Comparison of ENCODE assay signal across 23 cellular contexts in genomic region chr20:1831606-1832005, GRCh38.
"Had no signal": no experiment of that assay in that cellular context is flagged by ENCODE, and none has a peak within 500 bp of the region (broad histone marks: within the 10 kb centered on the region; RNA-seq: fewer than 3 reads in every experiment).

No MANE protein-coding gene starts in this region.

- H3K27me3 ChIP-seq: testis had no signal

- H3K27ac Mint-ChIP-seq: activated CD4-positive, alpha-beta T cell treated with anti-CD3 and anti-CD28 coated beads, Interleukin-2, amount 10 ng/mL, durations not matched to agents 7 days and 5 days; activated CD8-positive, alpha-beta T cell treated with anti-CD3 and anti-CD28 coated beads, Interleukin-2, amount 10 ng/mL, durations not matched to agents 7 days and 5 days; activated naive CD4-positive, alpha-beta T cell treated with anti-CD3 and anti-CD28 coated beads, Interleukin-2, amount 10 ng/mL, durations not matched to agents 7 days and 5 days; activated naive CD8-positive, alpha-beta T cell treated with anti-CD3 and anti-CD28 coated beads, Interleukin-2, amount 50 U/mL, for 24 hours; activated T-cell treated with anti-CD3 and anti-CD28 coated beads, Interleukin-2, amount 50 U/mL, for 24 hours; effector memory CD8-positive, alpha-beta T cell; immature natural killer cell; T-cell; type B pancreatic cell had no signal

- H3K36me3 Mint-ChIP-seq: activated naive CD4-positive, alpha-beta T cell treated with anti-CD3 and anti-CD28 coated beads, Interleukin-2, amount 10 ng/mL, durations not matched to agents 7 days and 5 days; immature natural killer cell; naive thymus-derived CD8-positive, alpha-beta T cell; T-cell; type B pancreatic cell had no signal

- H3K9me3 ChIP-seq: esophagus squamous epithelium, testis had no signal

- H3K4me3 ChIP-seq: esophagus squamous epithelium, skin epidermis, testis had no signal

- DNase-seq: activated CD4-positive, alpha-beta T cell treated with anti-CD3 and anti-CD28 coated beads, Interleukin-2, amount 10 ng/mL, durations not matched to agents 7 days and 5 days; activated CD8-positive, alpha-beta T cell treated with anti-CD3 and anti-CD28 coated beads, Interleukin-2, amount 10 ng/mL, durations not matched to agents 7 days and 5 days; activated naive CD4-positive, alpha-beta T cell treated with anti-CD3 and anti-CD28 coated beads, Interleukin-2, amount 10 ng/mL, durations not matched to agents 7 days and 5 days; activated naive CD8-positive, alpha-beta T cell treated with anti-CD3 and anti-CD28 coated beads, Interleukin-2, amount 50 U/mL, for 24 hours; activated T-cell treated with anti-CD3 and anti-CD28 coated beads, Interleukin-2, amount 50 U/mL, for 24 hours; aorta; brain microvascular endothelial cell; effector memory CD8-positive, alpha-beta T cell; esophagus squamous epithelium; immature natural killer cell; kidney glomerular epithelial cell; mesendoderm; naive thymus-derived CD8-positive, alpha-beta T cell; nucleus accumbens; posterior cingulate gyrus; stimulated activated CD4-positive, alpha-beta T cell treated with anti-CD3 and anti-CD28 coated beads, Interleukin-15, amount 100 ng/mL, for 24 hours; stimulated activated CD4-positive, alpha-beta T cell treated with anti-CD3 and anti-CD28 coated beads, Interleukin-2, amount 100 ng/mL, for 48 hours; T-cell; T1000; testis had no signal

- H3K36me3 ChIP-seq: brain microvascular endothelial cell, esophagus squamous epithelium had no signal

- ATAC-seq: activated CD4-positive, CD25-positive, alpha-beta regulatory T cell treated with anti-CD3 and anti-CD28 coated beads, Interleukin-2, amount 50 U/mL, for 24 hours; activated CD8-positive, alpha-beta T cell treated with anti-CD3 and anti-CD28 coated beads, Interleukin-2, amount 10 ng/mL, durations not matched to agents 7 days and 5 days; activated naive CD8-positive, alpha-beta T cell treated with anti-CD3 and anti-CD28 coated beads, Interleukin-2, amount 50 U/mL, for 24 hours; effector memory CD8-positive, alpha-beta T cell; naive thymus-derived CD8-positive, alpha-beta T cell; T-cell had no signal

- H3K27ac ChIP-seq: brain microvascular endothelial cell, esophagus squamous epithelium, testis had no signal

- H3K4me3 Mint-ChIP-seq: activated CD4-positive, alpha-beta T cell treated with anti-CD3 and anti-CD28 coated beads, Interleukin-2, amount 10 ng/mL, durations not matched to agents 7 days and 5 days; activated CD8-positive, alpha-beta T cell treated with anti-CD3 and anti-CD28 coated beads, Interleukin-2, amount 10 ng/mL, durations not matched to agents 7 days and 5 days; activated naive CD4-positive, alpha-beta T cell treated with anti-CD3 and anti-CD28 coated beads, Interleukin-2, amount 10 ng/mL, durations not matched to agents 7 days and 5 days; activated naive CD8-positive, alpha-beta T cell treated with anti-CD3 and anti-CD28 coated beads, Interleukin-2, amount 50 U/mL, for 24 hours; activated T-cell treated with anti-CD3 and anti-CD28 coated beads, Interleukin-2, amount 50 U/mL, for 24 hours; effector memory CD8-positive, alpha-beta T cell; immature natural killer cell; naive thymus-derived CD8-positive, alpha-beta T cell; T-cell; type B pancreatic cell had no signal

- H3K4me1 Mint-ChIP-seq: activated CD4-positive, alpha-beta T cell treated with anti-CD3 and anti-CD28 coated beads, Interleukin-2, amount 10 ng/mL, durations not matched to agents 7 days and 5 days; activated naive CD4-positive, alpha-beta T cell treated with anti-CD3 and anti-CD28 coated beads, Interleukin-2, amount 10 ng/mL, durations not matched to agents 7 days and 5 days; activated naive CD8-positive, alpha-beta T cell treated with anti-CD3 and anti-CD28 coated beads, Interleukin-2, amount 50 U/mL, for 24 hours; immature natural killer cell; T-cell had no signal
